24 cellular contexts compared by ENCODE assay signal in genomic region chr10:132582795-132583194, GRCh38. TPM values are rescaled to one million over a fixed set of nuclear protein-coding genes. Genes with fewer than 3 reads are reported as not detected.
DNase-seq lines count a peak whose midpoint lies in the region; ATAC-seq, FAIRE-seq and TF ChIP-seq lines count a peak whose summit lies in the region.
"Had no signal": no experiment of that assay in that cellular context is flagged by ENCODE, and none has a peak within 500 bp of the region (broad histone marks: within the 10 kb centered on the region; RNA-seq: fewer than 3 reads in every experiment).

No MANE protein-coding gene starts in this region.

- H3K27ac ChIP-seq in K562 (ENCODE audit: extremely low read depth, low read depth, low read length), result no peak overlapping the region
- peak overlapping the region in 1 of 4 donors; percentile 55 for H3K27ac ChIP-seq in sigmoid colon
- H3K27ac ChIP-seq in aorta (ENCODE audit: low read depth in 1 of 2, low read length in 2 of 2), result no peak overlapping the region
- H3K27ac ChIP-seq: BLaER1, KMS-11 had no signal

- peaks cover 0 to 2% (median 0%) of the 10 kb centered on the region in 3 donors for H3K9me3 Mint-ChIP-seq in IgD-negative memory B cell
- H3K9me3 Mint-ChIP-seq: CD4-positive, alpha-beta T cell had no signal

- H3K27me3 Mint-ChIP-seq in IgD-negative memory B cell, result no peaks in the 10 kb centered on the region
- H3K27me3 Mint-ChIP-seq: CD4-positive, alpha-beta T cell had no signal

- no TSS peak for BruUV-seq in K562 (replicated peaks; lab: Mats Ljungman, UMichigan)

- H3K36me3 ChIP-seq in K562 (ENCODE audit: control insufficient read depth, insufficient read depth, low read length), result no peaks in the 10 kb centered on the region
- no peaks in the 10 kb centered on the region for H3K36me3 ChIP-seq in sigmoid colon
- H3K36me3 ChIP-seq in aorta (ENCODE audit: control insufficient read depth in 1 of 2, insufficient read depth in 2 of 2, low read length in 1 of 2), result no peaks in the 10 kb centered on the region

- H3K4me1 ChIP-seq in K562 (replicated peaks in 1 of 2; ENCODE audit: control insufficient read depth in 2 of 2, insufficient read depth in 2 of 2, low read length in 2 of 2) (peaks cover 6 to 31% of the 10 kb centered on the region in 2 experiments; a peak in 4 of 5 replicates), sigmoid colon (peaks cover 0 to 77% (median 68%) of the 10 kb centered on the region in 4 donors), aorta (ENCODE audit: control insufficient read depth in 1 of 2, insufficient read depth in 2 of 2, low read length in 2 of 2) (peaks cover 0 to 3% of the 10 kb centered on the region in 2 donors)

- 33% methylated on average over 3 of the region's 4 CpGs for WGBS in K562 (ENCODE audit: insufficient coverage, low coverage, missing lambda C conversion rate)
- 91 to 95% methylated on average over 4 of the region's 4 CpGs for WGBS in sigmoid colon, 2 donors
- 86 to 95% methylated on average over 4 of the region's 4 CpGs for WGBS in aorta, 2 donors

- peaks cover 5 to 32% (median 25%) of the 10 kb centered on the region in 3 donors for H3K4me1 Mint-ChIP-seq in IgD-negative memory B cell

- no peak overlapping the region for H2AFZ ChIP-seq in K562 (ENCODE audit: low read depth, low read length)

- H3K27me3 ChIP-seq in K562 (ENCODE audit: control insufficient read depth in 2 of 2, insufficient read depth in 2 of 2, low read length in 2 of 2), result no peaks in the 10 kb centered on the region
- no peaks in the 10 kb centered on the region for H3K27me3 ChIP-seq in sigmoid colon
- no peaks in the 10 kb centered on the region for H3K27me3 ChIP-seq in aorta (ENCODE audit: control insufficient read depth in 1 of 2, insufficient read depth in 2 of 2, low read length in 1 of 2)
- H3K27me3 ChIP-seq: BLaER1 had no signal

- no peaks in the 10 kb centered on the region for H4K20me1 ChIP-seq in K562 (replicated peaks; ENCODE audit: control insufficient read depth, insufficient read depth, low read length)

- H3K9me1 ChIP-seq in K562 (ENCODE audit: control insufficient read depth, insufficient read depth, low read length), result no peaks in the 10 kb centered on the region

- no peak for FAIRE-seq in K562 (lab: Jason Lieb, UNC)
- FAIRE-seq: A204.1, D721Med, G401.6 had no signal

- in situ Hi-C loops in K562 (cut with MboI), result no loop called here

- intact Hi-C loops in K562 (cut with micrococcal nuclease), result no loop called here
- intact Hi-C loops in head of caudate nucleus (cut with DNase I), result no loop called here
- intact Hi-C loops in sigmoid colon (cut with DNase I), result no loop called here
- intact Hi-C loops in aorta (cut with DNase I), result no loop called here

- no peaks in the 10 kb centered on the region for H3K9me3 ChIP-seq in K562 (replicated peaks; ENCODE audit: control insufficient read depth, insufficient read depth, low read depth, low read length)
- H3K9me3 ChIP-seq in sigmoid colon, result no peaks in the 10 kb centered on the region
- no peaks in the 10 kb centered on the region for H3K9me3 ChIP-seq in aorta (ENCODE audit: control insufficient read depth, low read length)

- no peak for TF ChIP-seq EP300 in K562 (IDR thresholded peaks at IDR 0.05; ENCODE audit: low read length)
- no peak for TF ChIP-seq EP300 in sigmoid colon (IDR thresholded peaks at IDR 0.05)

- H3K36me3 Mint-ChIP-seq in IgD-negative memory B cell, result peaks cover 5% of the 10 kb centered on the region

- peak overlapping the region in 2 of 3 donors; percentile 63 to 77 for H3K27ac Mint-ChIP-seq in IgD-negative memory B cell
- H3K27ac Mint-ChIP-seq: CD4-positive, alpha-beta T cell had no signal

- ATAC-seq in K562 (no peak), aorta (ENCODE audit: low FRiP score) (no peak)
- ATAC-seq: SK-N-SH treated with all-trans-retinoic acid at 6 μM for 48 hours had no signal

- no peak for TF ChIP-seq POLR2A in K562 (conservative IDR thresholded peaks at IDR 0.05)
- TF ChIP-seq POLR2A in sigmoid colon (IDR thresholded peaks at IDR 0.05), result no peak

- TF ChIP-seq CTCF in K562 (IDR thresholded peaks at IDR 0.05 in 2 of 3, conservative IDR thresholded peaks at IDR 0.05 in 1 of 3; ENCODE audit: insufficient read depth in 2 of 3, low read depth in 1 of 3, low read length in 3 of 3) (no peak), sigmoid colon (IDR thresholded peaks at IDR 0.05) (no peak)

- POLR2A ChIA-PET in K562 (lab: Yijun Ruan, JAX), result interaction anchor here (0.7 kb wide), 1 partner anchor 126 kb away, joined by 3 read pairs; no protein-coding TSS in a partner anchor

- no peaks in the 10 kb centered on the region; the same call in 2 of the 3 replicates for H3K79me2 ChIP-seq in K562 (ENCODE audit: control insufficient read depth, insufficient read depth, low read length)

- no peak for DNase-seq in K562 (ENCODE audit: extremely low read depth in 1 of 4, low spot score in 3 of 4)
- peak in 23 of 42 donors; percentile 26 to 87 (median 65) for DNase-seq in head of caudate nucleus
- peak; percentile 28 for DNase-seq in sigmoid colon
- DNase-seq in NCI-H446 (lab: John Stamatoyannopoulos, UW), result no peak
- DNase-seq in stimulated activated CD4-positive, alpha-beta T cell treated with anti-CD3 and anti-CD28 coated beads, Interleukin-4, amount 100 ng/mL, for 1 hour, result no peak
- DNase-seq in aorta, result no peak
- DNase-seq: CD4-positive, alpha-beta T cell; DMS53; GOT3; HCEC 1CT; NCI-H1105; NCI-H1436 treated with DMSO at 0.1 percent for 48 hours; NCI-H187 treated with DMSO at 0.1 percent for 48 hours; NCI-H2171 treated with DMSO at 0.1 percent for 48 hours; NCI-H345; NCI-H524; NCI-H774 had no signal

- no peak overlapping the region for H3K4me3 Mint-ChIP-seq in IgD-negative memory B cell
- H3K4me3 Mint-ChIP-seq: CD4-positive, alpha-beta T cell had no signal

- no peak for TF ChIP-seq RAD21 in K562 (CRISPR knock-in tag; conservative IDR thresholded peaks at IDR 0.05 in 1 of 2, IDR thresholded peaks at IDR 0.05 in 1 of 2)

- no peak overlapping the region for H3K9ac ChIP-seq in K562 (ENCODE audit: insufficient read depth in 1 of 2, low read depth in 2 of 2, low read length in 2 of 2)
- H3K9ac ChIP-seq: BLaER1, KMS-11 had no signal

- no peak overlapping the region for H3K4me2 ChIP-seq in K562 (ENCODE audit: insufficient read depth, low read length)
- H3K4me2 ChIP-seq: BLaER1, KMS-11 had no signal

- CTCF ChIA-PET in K562 (lab: Yijun Ruan, JAX; ENCODE audit: low intra/inter-chr PET ratio), result no interaction called here

- H3K4me3 ChIP-seq in K562 (no peak overlapping the region), sigmoid colon (no peak overlapping the region), aorta (ENCODE audit: low read length in 2 of 2) (no peak overlapping the region)
- H3K4me3 ChIP-seq: BLaER1 had no signal

TF ChIP-seq in K562, 482 proteins besides CTCF, POLR2A, EP300 and RAD21:
- TF ChIP-seq CBFA2T3 (IDR thresholded peaks at IDR 0.05) (peak; percentile 12; the same call in 1 of the 2 replicates), E2F4 (CRISPR knock-in tag; IDR thresholded peaks at IDR 0.05; ENCODE audit: low read depth) (no peak)
TF ChIP-seq in K562: peak in this region for 1.

RNA-seq across cellular contexts. Expression of gene INPP5A, which starts 45.2 kb away (rescaled TPM):
- 0.94 TPM for polyA plus RNA-seq in IgD-negative memory B cell
- total RNA-seq in K562 (2011; cell fraction: chromatin; rRNA removed; ENCODE audit: low replicate concordance), result 19.4 and 30.3 TPM in 2 replicates
- 11.8 and 18.4 TPM in 2 replicates for total RNA-seq in K562 (2011; cell fraction: nucleolus; rRNA removed)
- total RNA-seq in K562 (2011; cell fraction: nucleoplasm; rRNA removed), result 9.5 and 13.8 TPM in 2 replicates
- total RNA-seq in K562 (2014; rRNA removed), result 8.8 TPM in 2 replicates
- total RNA-seq in K562 (2014; rRNA removed; fragmentation: Illumina TruSeq; extraction: Trizol), result 8.6 and 9.4 TPM in 2 replicates
- 9.0 TPM in 2 replicates for total RNA-seq in K562 (2015; rRNA removed; fragmentation: Illumina TruSeq; extraction: Trizol)
- 10.1 and 11.6 TPM in 2 replicates for total RNA-seq in K562 (2021)
- polyA plus RNA-seq in K562 (2011; rRNA removed), result 7.2 and 8.4 TPM in 2 replicates
- polyA plus RNA-seq in K562 (2011; cell fraction: cytosol; rRNA removed), result 6.2 and 7.7 TPM in 2 replicates
- 8.2 and 10.5 TPM in 2 replicates for polyA plus RNA-seq in K562 (2011; cell fraction: nucleus; rRNA removed)
- 8.3 and 11.6 TPM in 2 replicates for polyA plus RNA-seq in K562 (2012)
- 6.5 and 7.7 TPM in 2 replicates for polyA plus RNA-seq in K562 (2014; fragmentation: Illumina TruSeq; extraction: Trizol)
- polyA plus RNA-seq in K562 (2014; fragmentation: Nextera tagmentation; extraction: Ambion mirVana), result 1 to 10 TPM in 1 of 2 experiments, under 1 TPM in 1; 0.66 to 1.1 TPM
- 6.9 and 7.5 TPM in 2 replicates for polyA plus RNA-seq in K562 (2014; rRNA removed)
- 11.0 and 11.2 TPM in 2 replicates for polyA minus RNA-seq in K562 (2011; rRNA and poly(A)+ RNA removed)
- 7.9 and 8.2 TPM in 2 replicates for polyA minus RNA-seq in K562 (2011; cell fraction: cytosol; rRNA and poly(A)+ RNA removed)
- polyA minus RNA-seq in K562 (2011; cell fraction: nucleus; rRNA and poly(A)+ RNA removed), result 11.3 and 16.6 TPM in 2 replicates
- 100 to 1,000 TPM; 100 to 132 (median 112) TPM for total RNA-seq in sigmoid colon
- polyA plus RNA-seq in sigmoid colon, result 10 to 100 TPM; 17.6 to 21.0 (median 20.3) TPM
- 100 to 1,000 TPM in 1 of 2 donors, 10 to 100 TPM in 1; 66.4 to 112 TPM for total RNA-seq in aorta
- 10 to 100 TPM; 37.7 to 43.4 TPM for polyA plus RNA-seq in aorta

Comparison
In these comparisons a context has a peak if more than half of its experiments do, and no peak if none do; other contexts are left out.
1. DNase-seq: peak in head of caudate nucleus (23 of 42) and sigmoid colon (single experiment); none in K562 (0 of 4), NCI-H446 (0 of 2), stimulated activated CD4-positive, alpha-beta T cell treated with anti-CD3 and anti-CD28 coated beads, Interleukin-4, amount 100 ng/mL, for 1 hour (single experiment) and aorta (0 of 2).